ENCODE assay signal across 29 cellular contexts in genomic region chr6:84528201-84528600, GRCh38.
"Had no signal": no experiment of that assay in that cellular context is flagged by ENCODE, and none has a peak within 500 bp of the region (broad histone marks: within the 10 kb centered on the region; RNA-seq: fewer than 3 reads in every experiment).

No MANE protein-coding gene starts in this region.

- H3K79me2 ChIP-seq: parathyroid adenoma had no signal

- H2AFZ ChIP-seq: neural progenitor cell, parathyroid adenoma had no signal

- DNase-seq: natural killer cell; occipital lobe; ovary; posterior cingulate gyrus; psoas muscle; right cardiac atrium; right lobe of liver; sigmoid colon; stimulated activated CD4-positive, alpha-beta T cell treated with anti-CD3 and anti-CD28 coated beads, Interleukin-15, amount 100 ng/mL, for 24 hours; stimulated activated CD4-positive, alpha-beta T cell treated with anti-CD3 and anti-CD28 coated beads, Interleukin-2, amount 100 ng/mL, for 24 hours; stimulated activated CD4-positive, alpha-beta T cell treated with anti-CD3 and anti-CD28 coated beads, Interleukin-2, amount 100 ng/mL, for 48 hours; stimulated activated CD4-positive, alpha-beta T cell treated with anti-CD3 and anti-CD28 coated beads, Interleukin-4, amount 100 ng/mL, for 24 hours; stimulated activated naive B cell treated with anti-CD40 and anti-IgM and Interleukin-4, amounts not matched to agents 10 μg/mL and 1 μg/mL and 100 μg/mL, for 72 hours; stimulated activated naive CD4-positive, alpha-beta T cell treated with Interleukin-2 at 50 U/mL for 16 hours; stomach; thyroid gland; trophoblast cell; upper lobe of left lung had no signal

- H3K4me2 ChIP-seq: neural progenitor cell, smooth muscle cell had no signal

- ATAC-seq: natural killer cell; psoas muscle; right cardiac atrium; right lobe of liver; stimulated activated effector memory CD8-positive, alpha-beta T cell treated with anti-CD3 and anti-CD28 coated beads, Interleukin-12 subunit alpha, Interleukin-12 subunit beta, amount 100 ng/mL, for 72 hours; stimulated activated naive B cell treated with anti-CD40 and anti-IgM and Interleukin-4, amounts not matched to agents 10 μg/mL and 1 μg/mL and 100 μg/mL, for 72 hours had no signal

- H3K4me1 Mint-ChIP-seq: natural killer cell; neural progenitor cell; stimulated activated effector memory CD8-positive, alpha-beta T cell treated with anti-CD3 and anti-CD28 coated beads, Interleukin-12 subunit alpha, Interleukin-12 subunit beta, amount 100 ng/mL, for 72 hours; stimulated activated naive B cell treated with anti-CD40 and anti-IgM and Interleukin-4, amounts not matched to agents 10 μg/mL and 1 μg/mL and 100 μg/mL, for 72 hours had no signal

- H3K36me3 ChIP-seq: neural progenitor cell, ovary, right lobe of liver, sigmoid colon, stomach, thoracic aorta, thyroid gland, tibial nerve, upper lobe of left lung, vagina had no signal

- H3K27ac ChIP-seq: neural progenitor cell, ovary, parathyroid adenoma, psoas muscle, right lobe of liver, sigmoid colon, skin epidermis, stomach, thoracic aorta, thyroid gland, tibial nerve, upper lobe of left lung, vagina had no signal

- H3K4me1 ChIP-seq: neural progenitor cell, parathyroid adenoma, psoas muscle, right lobe of liver, sigmoid colon, stomach, thyroid gland, tibial nerve, upper lobe of left lung, vagina had no signal

- H3K9me3 Mint-ChIP-seq: neural progenitor cell had no signal

- H3K36me3 Mint-ChIP-seq: natural killer cell; neural progenitor cell; stimulated activated effector memory CD8-positive, alpha-beta T cell treated with anti-CD3 and anti-CD28 coated beads, Interleukin-12 subunit alpha, Interleukin-12 subunit beta, amount 100 ng/mL, for 72 hours; stimulated activated naive B cell treated with anti-CD40 and anti-IgM and Interleukin-4, amounts not matched to agents 10 μg/mL and 1 μg/mL and 100 μg/mL, for 72 hours had no signal

- H3K27me3 Mint-ChIP-seq: stimulated activated naive B cell treated with anti-CD40 and anti-IgM and Interleukin-4, amounts not matched to agents 10 μg/mL and 1 μg/mL and 100 μg/mL, for 72 hours; stimulated activated naive CD8-positive, alpha-beta T cell treated with anti-CD3 and anti-CD28 coated beads, Interleukin-15, Interleukin-2, amounts not matched to agents 100 ng/mL and 50 ng/mL, for 24 hours had no signal

- H3K9ac ChIP-seq: neural progenitor cell, parathyroid adenoma had no signal

- H3K4me3 ChIP-seq: neural progenitor cell, ovary, psoas muscle, right lobe of liver, sigmoid colon, skin epidermis, smooth muscle cell, stomach, thoracic aorta, thyroid gland, tibial nerve, upper lobe of left lung, vagina had no signal

- H3K27ac Mint-ChIP-seq: natural killer cell; nephron; neural progenitor cell; progenitor cell of endocrine pancreas; stimulated activated effector memory CD8-positive, alpha-beta T cell treated with anti-CD3 and anti-CD28 coated beads, Interleukin-12 subunit alpha, Interleukin-12 subunit beta, amount 100 ng/mL, for 72 hours; stimulated activated naive B cell treated with anti-CD40 and anti-IgM and Interleukin-4, amounts not matched to agents 10 μg/mL and 1 μg/mL and 100 μg/mL, for 72 hours; stimulated activated naive CD8-positive, alpha-beta T cell treated with anti-CD3 and anti-CD28 coated beads, Interleukin-15, Interleukin-2, amounts not matched to agents 100 ng/mL and 50 ng/mL, for 24 hours had no signal

- H3K27me3 ChIP-seq: neural progenitor cell, ovary, right lobe of liver, sigmoid colon, stomach, thyroid gland, tibial nerve, upper lobe of left lung, vagina had no signal

- H3K4me3 Mint-ChIP-seq: natural killer cell; nephron; neural progenitor cell; stimulated activated effector memory CD8-positive, alpha-beta T cell treated with anti-CD3 and anti-CD28 coated beads, Interleukin-12 subunit alpha, Interleukin-12 subunit beta, amount 100 ng/mL, for 72 hours; stimulated activated naive B cell treated with anti-CD40 and anti-IgM and Interleukin-4, amounts not matched to agents 10 μg/mL and 1 μg/mL and 100 μg/mL, for 72 hours; stimulated activated naive CD8-positive, alpha-beta T cell treated with anti-CD3 and anti-CD28 coated beads, Interleukin-15, Interleukin-2, amounts not matched to agents 100 ng/mL and 50 ng/mL, for 24 hours had no signal

- H3K9me3 ChIP-seq: ovary, psoas muscle, right lobe of liver, sigmoid colon, stomach, thoracic aorta, thyroid gland, upper lobe of left lung, vagina had no signal
